ENCODE assay signal across 3 cellular contexts in genomic region chr13:65932013-65932412, GRCh38.
"Had no signal": no experiment of that assay in that cellular context is flagged by ENCODE, and none has a peak within 500 bp of the region (broad histone marks: within the 10 kb centered on the region; RNA-seq: fewer than 3 reads in every experiment).

No MANE protein-coding gene starts in this region.

- ATAC-seq: GM12878 had no signal

- DNase-seq: GDM1, GF-D8 had no signal

- H3K4me3 ChIP-seq: GM12878 had no signal
